ENCODE assay signal across 29 cellular contexts in the genomic region with DNA sequence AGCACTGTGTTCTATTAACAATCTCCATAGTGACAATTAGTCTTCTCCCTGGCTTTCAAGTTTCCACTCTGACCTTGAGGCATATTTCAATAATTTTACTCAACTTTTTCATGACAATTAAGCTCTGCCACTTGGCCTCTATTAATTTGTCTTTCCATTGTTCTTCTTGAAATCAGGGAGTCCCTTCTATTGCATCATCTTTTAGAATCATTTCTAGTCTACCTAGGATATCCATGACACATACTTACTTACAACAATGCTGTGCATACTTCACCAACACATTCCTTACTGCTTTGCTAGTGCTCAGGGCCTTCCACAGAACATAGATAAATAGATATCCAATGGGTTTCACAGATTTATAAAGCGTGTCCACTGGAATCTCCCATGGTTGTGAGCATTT.
"Had no signal": no experiment of that assay in that cellular context is flagged by ENCODE, and none has a peak within 500 bp of the region (broad histone marks: within the 10 kb centered on the region; RNA-seq: fewer than 3 reads in every experiment).

No MANE protein-coding gene starts in this region.

- H3K27ac Mint-ChIP-seq: activated naive CD4-positive, alpha-beta T cell treated with anti-CD3 and anti-CD28 coated beads for 36 hours; activated naive CD8-positive, alpha-beta T cell treated with anti-CD3 and anti-CD28 coated beads, Interleukin-2, amount 10 ng/mL, durations not matched to agents 7 days and 5 days; natural killer cell; neural progenitor cell; T-helper 2 cell treated with Interferon-gamma antibody and Interleukin-4, amounts not matched to agents 5 μg/mL and 100 μg/mL, for 36 hours had no signal

- H3K4me1 ChIP-seq: left lung, lower lobe of right lung, neural progenitor cell, spleen, testis, transverse colon, uterus had no signal

- H3K36me3 ChIP-seq: cardiac muscle cell, left lung, lower lobe of right lung, neural progenitor cell, spleen, transverse colon, uterus had no signal

- H3K27ac ChIP-seq: cardiac muscle cell, coronary artery, dorsolateral prefrontal cortex, left lung, lower lobe of right lung, neural progenitor cell, spleen, testis, transverse colon, uterus, VCaP had no signal

- H3K9me3 Mint-ChIP-seq: neural progenitor cell had no signal

- H3K27me3 ChIP-seq: cardiac muscle cell, left lung, neural progenitor cell, spleen, testis, transverse colon, uterus had no signal

- H3K9me3 ChIP-seq: left lung, lower lobe of right lung, spleen, testis, transverse colon, uterus had no signal

- H3K36me3 Mint-ChIP-seq: activated naive CD8-positive, alpha-beta T cell treated with anti-CD3 and anti-CD28 coated beads, Interleukin-2, amount 10 ng/mL, durations not matched to agents 7 days and 5 days; neural progenitor cell had no signal

- DNase-seq: activated CD4-positive, alpha-beta T cell treated with anti-CD3 and anti-CD28 coated beads for 4 hours; activated CD4-positive, alpha-beta T cell treated with anti-CD3 and anti-CD28 coated beads, Interleukin-2, amount 50 U/mL, for 4 hours; activated effector memory CD4-positive, alpha-beta T cell treated with Interleukin-2 at 50 U/mL for 16 hours; activated naive CD4-positive, alpha-beta T cell treated with anti-CD3 and anti-CD28 coated beads for 36 hours; activated naive CD8-positive, alpha-beta T cell treated with anti-CD3 and anti-CD28 coated beads, Interleukin-2, amount 10 ng/mL, durations not matched to agents 7 days and 5 days; activated T-cell treated with anti-CD3 and anti-CD28 coated beads for 4 hours; amygdala; cerebellar nuclear complex; dorsolateral prefrontal cortex; effector memory CD4-positive, alpha-beta T cell; head of caudate nucleus; hippocampal formation; kidney; left lung; lower lobe of right lung; mesendoderm; natural killer cell; right cardiac atrium; spleen; stimulated activated naive CD8-positive, alpha-beta T cell treated with anti-CD3 and anti-CD28 coated beads, Interleukin-15, Interleukin-2, amounts not matched to agents 100 U/mL and 50 U/mL, for 24 hours; T-helper 1 cell; testis; transverse colon; uterus had no signal

- ATAC-seq: left lung; lower lobe of right lung; natural killer cell; right cardiac atrium; stimulated activated naive CD8-positive, alpha-beta T cell treated with anti-CD3 and anti-CD28 coated beads, Interleukin-15, Interleukin-2, amounts not matched to agents 100 U/mL and 50 U/mL, for 24 hours had no signal

- H3K4me3 ChIP-seq: cardiac muscle cell, coronary artery, dorsolateral prefrontal cortex, left lung, lower lobe of right lung, neural progenitor cell, spleen, testis, transverse colon, uterus had no signal
